Comparison of ENCODE assay signal across 2 cellular contexts in the genomic region with DNA sequence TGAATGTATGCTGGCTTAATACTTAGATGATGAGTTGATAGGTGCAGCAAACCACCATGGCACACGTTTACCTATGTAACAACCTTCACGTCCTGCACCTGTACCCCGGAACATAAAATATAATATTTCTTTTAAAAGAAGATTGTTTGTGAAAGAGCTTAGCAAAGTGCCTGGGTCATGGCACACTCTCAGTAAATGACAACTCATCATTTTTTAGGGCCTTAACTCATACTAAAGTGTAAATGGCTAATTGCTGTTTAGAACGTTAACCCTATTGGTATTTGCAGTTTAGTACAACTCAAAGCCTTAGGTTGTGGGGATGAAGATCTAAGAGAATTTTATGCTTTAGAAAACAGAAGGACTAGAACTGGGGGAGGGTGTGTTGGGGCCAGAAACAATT.
TF ChIP-seq lines count a peak whose summit lies in the region.

No MANE protein-coding gene starts in this region.

TF ChIP-seq in K562, 482 proteins besides CTCF, POLR2A, EP300 and RAD21:
- TF ChIP-seq MAFG (tag; conservative IDR thresholded peaks at IDR 0.05) (peak; percentile 16; the same call in 1 of the 2 replicates), ZNF316 (IDR thresholded peaks at IDR 0.05) (peak; percentile 58), C11orf30 (IDR thresholded peaks at IDR 0.05; ENCODE audit: low read depth) (peak; percentile 55; the same call in 1 of the 2 replicates), ZNF444 (CRISPR knock-in tag; IDR thresholded peaks at IDR 0.05) (no peak), CBX5 (IDR thresholded peaks at IDR 0.05; ENCODE audit: borderline replicate concordance, low read depth) (no peak)

TF ChIP-seq in HEK293T, 16 proteins besides CTCF, POLR2A, EP300 and RAD21 (continued from another document):
- no peak for TF ChIP-seq NFRKB (IDR thresholded peaks at IDR 0.05)
- TF ChIP-seq FOXM1 (IDR thresholded peaks at IDR 0.05; ENCODE audit: borderline replicate concordance): no peak
- TF ChIP-seq ARNT (IDR thresholded peaks at IDR 0.05): no peak
- no peak for TF ChIP-seq ELF4 (IDR thresholded peaks at IDR 0.05)
- TF ChIP-seq, protein P1, sequence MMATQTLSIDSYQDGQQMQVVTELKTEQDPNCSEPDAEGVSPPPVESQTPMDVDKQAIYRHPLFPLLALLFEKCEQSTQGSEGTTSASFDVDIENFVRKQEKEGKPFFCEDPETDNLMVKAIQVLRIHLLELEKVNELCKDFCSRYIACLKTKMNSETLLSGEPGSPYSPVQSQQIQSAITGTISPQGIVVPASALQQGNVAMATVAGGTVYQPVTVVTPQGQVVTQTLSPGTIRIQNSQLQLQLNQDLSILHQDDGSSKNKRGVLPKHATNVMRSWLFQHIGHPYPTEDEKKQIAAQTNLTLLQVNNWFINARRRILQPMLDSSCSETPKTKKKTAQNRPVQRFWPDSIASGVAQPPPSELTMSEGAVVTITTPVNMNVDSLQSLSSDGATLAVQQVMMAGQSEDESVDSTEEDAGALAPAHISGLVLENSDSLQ (IDR thresholded peaks at IDR 0.05): no peak
- TF ChIP-seq FOXK2 (IDR thresholded peaks at IDR 0.05): no peak
- no peak for TF ChIP-seq HDGF (IDR thresholded peaks at IDR 0.05; ENCODE audit: borderline replicate concordance)
- TF ChIP-seq BHLHE40 (IDR thresholded peaks at IDR 0.05; ENCODE audit: borderline replicate concordance): no peak
- no peak for TF ChIP-seq ZNF384 (IDR thresholded peaks at IDR 0.05)
- no peak for TF ChIP-seq SUZ12 (IDR thresholded peaks at IDR 0.05)
- TF ChIP-seq CTBP1 (IDR thresholded peaks at IDR 0.05; ENCODE audit: borderline replicate concordance): no peak
- no peak for TF ChIP-seq SP1 (IDR thresholded peaks at IDR 0.05)
- TF ChIP-seq L3MBTL2 (conservative IDR thresholded peaks at IDR 0.05): no peak
